Comparison of ENCODE assay signal across 9 cellular contexts in the genomic region with DNA sequence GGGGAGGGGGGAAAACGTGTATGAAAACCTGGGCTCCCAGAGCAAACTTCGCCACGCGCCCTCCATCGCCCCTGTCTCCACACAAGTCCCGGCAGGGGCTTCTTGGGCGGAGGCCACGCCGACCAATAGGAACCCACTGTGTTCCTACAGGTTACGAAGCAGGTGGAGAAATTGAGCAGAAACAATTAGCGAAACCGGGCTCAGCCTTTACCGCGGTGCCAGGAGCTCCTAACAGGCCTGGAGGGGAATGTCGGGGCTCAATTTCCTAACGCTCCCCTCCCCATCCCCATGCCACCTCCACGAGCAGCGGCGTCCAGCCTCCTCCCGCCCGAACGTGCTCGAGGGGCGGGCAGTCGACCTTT. TPM values are rescaled to one million over a fixed set of nuclear protein-coding genes. Genes with fewer than 3 reads are reported as not detected.
DNase-seq lines count a peak whose midpoint lies in the region; ATAC-seq and TF ChIP-seq lines count a peak whose summit lies in the region.
"Had no signal": no experiment of that assay in that cellular context is flagged by ENCODE, and none has a peak within 500 bp of the region (broad histone marks: within the 10 kb centered on the region; RNA-seq: fewer than 3 reads in every experiment).

No MANE protein-coding gene starts in this region.

- no peaks in the 10 kb centered on the region for H4K20me1 ChIP-seq in PC-9 (ENCODE audit: insufficient read depth)

- peak overlapping the region; percentile 59 for H3K4me3 Mint-ChIP-seq in activated T-cell treated with anti-CD3 and anti-CD28 coated beads, Interleukin-2, amount 50 U/mL, for 24 hours
- H3K4me3 Mint-ChIP-seq in activated T-helper 1 cell treated with anti-CD3 and anti-CD28 coated beads, Interleukin-12 subunit alpha, Interleukin-12 subunit beta, Interleukin-2, Interleukin-4 antibody, amounts not matched to agents 30 ng/mL and 10 ng/mL and 1 ng/mL, durations not matched to agents 14 hours and 24 hours and 36 hours, result peak overlapping the region; percentile 26

- H3K27ac ChIP-seq in lower lobe of right lung (peak overlapping the region; percentile 24), tibial nerve (no peak overlapping the region), PC-9 (no peak overlapping the region)

- no peaks in the 10 kb centered on the region for H3K9me2 ChIP-seq in PC-9 (ENCODE audit: insufficient read depth)

- CTCF ChIA-PET in PC-9 (lab: Charles Lee), result no interaction called here

- H3K27me3 ChIP-seq in lower lobe of right lung (ENCODE audit: low read depth) (peaks cover 39% of the 10 kb centered on the region), tibial nerve (peaks cover 0 to 38% of the 10 kb centered on the region in 2 donors), PC-9 (ENCODE audit: insufficient read depth, low read depth) (no peaks in the 10 kb centered on the region)

- POLR2A ChIA-PET in PC-9 (lab: Charles Lee; ENCODE audit: unreplicated experiment), result no interaction called here

- DNase-seq in activated T-cell treated with anti-CD3 and anti-CD28 coated beads, Interleukin-2, amount 50 U/mL, for 24 hours, result no peak
- no peak for DNase-seq in activated T-cell treated with anti-CD3 and anti-CD28 coated beads, Interleukin-2, amount 50 U/mL, for 1 hour
- DNase-seq in activated T-helper 1 cell treated with anti-CD3 and anti-CD28 coated beads, Interleukin-12 subunit alpha, Interleukin-12 subunit beta, Interleukin-2, Interleukin-4 antibody, amounts not matched to agents 30 ng/mL and 10 ng/mL and 1 ng/mL, durations not matched to agents 14 hours and 24 hours and 36 hours (ENCODE audit: low spot score), result no peak
- DNase-seq in lower lobe of right lung (no peak), tibial nerve (ENCODE audit: low spot score in 2 of 2) (no peak), PC-9 (no peak), DMS114 treated with DMSO at 0.1 percent for 48 hours (lab: John Stamatoyannopoulos, UW; ENCODE audit: unreplicated experiment) (no peak), RPMI8226 (no peak)
- DNase-seq: DND-41 had no signal

- peaks cover 75% of the 10 kb centered on the region for H3K27me3 Mint-ChIP-seq in activated T-cell treated with anti-CD3 and anti-CD28 coated beads, Interleukin-2, amount 50 U/mL, for 24 hours
- peaks cover 61% of the 10 kb centered on the region for H3K27me3 Mint-ChIP-seq in activated T-helper 1 cell treated with anti-CD3 and anti-CD28 coated beads, Interleukin-12 subunit alpha, Interleukin-12 subunit beta, Interleukin-2, Interleukin-4 antibody, amounts not matched to agents 30 ng/mL and 10 ng/mL and 1 ng/mL, durations not matched to agents 14 hours and 24 hours and 36 hours (ENCODE audit: insufficient read depth)

- H2AFZ ChIP-seq in PC-9, result no peak overlapping the region

- WGBS in tibial nerve, 2 donors, result 12 to 27% methylated on average over 10 to 21 of the region's 25 CpGs

- no TSS peak for BruUV-seq in PC-9 (replicated peaks; lab: Mats Ljungman, UMichigan)

- no peak for TF ChIP-seq CTCF in lower lobe of right lung (IDR thresholded peaks at IDR 0.05)
- TF ChIP-seq CTCF in tibial nerve (IDR thresholded peaks at IDR 0.05), result no peak
- no peak for TF ChIP-seq CTCF in PC-9 (conservative IDR thresholded peaks at IDR 0.05)

- no peak overlapping the region for H3K4me2 ChIP-seq in PC-9

- peaks cover 21% of the 10 kb centered on the region for H3K4me1 Mint-ChIP-seq in activated T-cell treated with anti-CD3 and anti-CD28 coated beads, Interleukin-2, amount 50 U/mL, for 24 hours (ENCODE audit: low read depth)
- peaks cover 6% of the 10 kb centered on the region for H3K4me1 Mint-ChIP-seq in activated T-helper 1 cell treated with anti-CD3 and anti-CD28 coated beads, Interleukin-12 subunit alpha, Interleukin-12 subunit beta, Interleukin-2, Interleukin-4 antibody, amounts not matched to agents 30 ng/mL and 10 ng/mL and 1 ng/mL, durations not matched to agents 14 hours and 24 hours and 36 hours (ENCODE audit: low read depth)

- H3K36me3 Mint-ChIP-seq in activated T-cell treated with anti-CD3 and anti-CD28 coated beads, Interleukin-2, amount 50 U/mL, for 24 hours (ENCODE audit: low read depth), result no peaks in the 10 kb centered on the region
- no peaks in the 10 kb centered on the region for H3K36me3 Mint-ChIP-seq in activated T-helper 1 cell treated with anti-CD3 and anti-CD28 coated beads, Interleukin-12 subunit alpha, Interleukin-12 subunit beta, Interleukin-2, Interleukin-4 antibody, amounts not matched to agents 30 ng/mL and 10 ng/mL and 1 ng/mL, durations not matched to agents 14 hours and 24 hours and 36 hours (ENCODE audit: low read depth)

- H3K4me1 ChIP-seq in lower lobe of right lung (peaks cover 36% of the 10 kb centered on the region), tibial nerve (peaks cover 0 to 36% (median 18%) of the 10 kb centered on the region in 4 donors), PC-9 (replicated peaks; ENCODE audit: insufficient read depth) (no peaks in the 10 kb centered on the region)

- H3K36me3 ChIP-seq in lower lobe of right lung, result no peaks in the 10 kb centered on the region
- no peaks in the 10 kb centered on the region for H3K36me3 ChIP-seq in tibial nerve
- H3K36me3 ChIP-seq in PC-9 (ENCODE audit: low read depth), result no peaks in the 10 kb centered on the region

- no peak for TF ChIP-seq EP300 in tibial nerve (IDR thresholded peaks at IDR 0.05)

- no peak for TF ChIP-seq POLR2A in tibial nerve (IDR thresholded peaks at IDR 0.05)

- no peaks in the 10 kb centered on the region for H3K9me3 Mint-ChIP-seq in activated T-cell treated with anti-CD3 and anti-CD28 coated beads, Interleukin-2, amount 50 U/mL, for 24 hours
- no peaks in the 10 kb centered on the region for H3K9me3 Mint-ChIP-seq in activated T-helper 1 cell treated with anti-CD3 and anti-CD28 coated beads, Interleukin-12 subunit alpha, Interleukin-12 subunit beta, Interleukin-2, Interleukin-4 antibody, amounts not matched to agents 30 ng/mL and 10 ng/mL and 1 ng/mL, durations not matched to agents 14 hours and 24 hours and 36 hours

- no peaks in the 10 kb centered on the region for H3K9me3 ChIP-seq in lower lobe of right lung
- no peaks in the 10 kb centered on the region for H3K9me3 ChIP-seq in tibial nerve
- H3K9me3 ChIP-seq in PC-9 (ENCODE audit: insufficient read depth, low read depth), result no peaks in the 10 kb centered on the region

- no peaks in the 10 kb centered on the region for H3F3A ChIP-seq in PC-9 (ENCODE audit: insufficient read depth, low read depth)

- no peaks in the 10 kb centered on the region for H3K79me2 ChIP-seq in PC-9 (ENCODE audit: low read depth)

- intact Hi-C loops in activated T-helper 1 cell treated with anti-CD3 and anti-CD28 coated beads, Interleukin-12 subunit alpha, Interleukin-12 subunit beta, Interleukin-2, Interleukin-4 antibody, amounts not matched to agents 30 ng/mL and 10 ng/mL and 1 ng/mL, durations not matched to agents 14 hours and 24 hours and 36 hours (cut with micrococcal nuclease), result loop anchor here (5.0 to 10.0 kb wide), 3 partner anchors 110 to 552 kb away; a partner anchor contains a TSS
- intact Hi-C loops in lower lobe of right lung (cut with DNase I) (no loop called here), PC-9 (cut with micrococcal nuclease; ENCODE audit: unreplicated experiment) (no loop called here)

- peak in 1 of 2 donors; percentile 4 for ATAC-seq in lower lobe of right lung

- peak overlapping the region; percentile 63 for H3K4me3 ChIP-seq in lower lobe of right lung
- H3K4me3 ChIP-seq in tibial nerve, result peak overlapping the region; percentile 28 to 53 (median 44)
- no peak overlapping the region for H3K4me3 ChIP-seq in PC-9

- no peak overlapping the region for H3K27ac Mint-ChIP-seq in activated T-cell treated with anti-CD3 and anti-CD28 coated beads, Interleukin-2, amount 50 U/mL, for 24 hours
- H3K27ac Mint-ChIP-seq in activated T-helper 1 cell treated with anti-CD3 and anti-CD28 coated beads, Interleukin-12 subunit alpha, Interleukin-12 subunit beta, Interleukin-2, Interleukin-4 antibody, amounts not matched to agents 30 ng/mL and 10 ng/mL and 1 ng/mL, durations not matched to agents 14 hours and 24 hours and 36 hours, result no peak overlapping the region

RNA-seq across cellular contexts. Expression of a gene that starts 0.6 kb away (rescaled TPM):
- 0.17 and 0.41 TPM in 2 replicates for total RNA-seq in activated T-helper 1 cell treated with anti-CD3 and anti-CD28 coated beads, Interleukin-12 subunit alpha, Interleukin-12 subunit beta, Interleukin-2, Interleukin-4 antibody, amounts not matched to agents 30 ng/mL and 10 ng/mL and 1 ng/mL, durations not matched to agents 14 hours and 24 hours and 36 hours
- total RNA-seq in lower lobe of right lung (28.5 TPM), tibial nerve (10 to 100 TPM in 1 of 4 donors, 1 to 10 TPM in 3; 1.5 to 18.6 (median 8.4) TPM), PC-9 (2021) (not detected in 2 replicates)
